ENCODE assay signal across 20 cellular contexts in genomic region chr19:2992958-2993357, GRCh38.
"Had no signal": no experiment of that assay in that cellular context is flagged by ENCODE, and none has a peak within 500 bp of the region (broad histone marks: within the 10 kb centered on the region; RNA-seq: fewer than 3 reads in every experiment).

No MANE protein-coding gene starts in this region.

- DNase-seq: activated CD4-positive, alpha-beta memory T cell treated with anti-CD3 and anti-CD28 coated beads, Interleukin-2, amount 10 ng/mL, durations not matched to agents 7 days and 5 days; activated CD4-positive, alpha-beta T cell treated with anti-CD3 and anti-CD28 coated beads, Interleukin-2, amount 10 ng/mL, durations not matched to agents 24 days and 14 days; activated effector memory CD4-positive, alpha-beta T cell treated with Interleukin-2 at 50 U/mL for 16 hours; activated naive CD4-positive, alpha-beta T cell treated with anti-CD3 and anti-CD28 coated beads for 36 hours; activated naive CD8-positive, alpha-beta T cell treated with anti-CD3 and anti-CD28 coated beads, Interleukin-2, amount 10 ng/mL, durations not matched to agents 7 days and 5 days; activated T-cell treated with anti-CD3 and anti-CD28 coated beads, Interleukin-2, amount 50 U/mL, for 72 hours; amniotic stem cell; colonic mucosa; esophagus squamous epithelium; gastrocnemius medialis; head of caudate nucleus; hypothalamus; right cardiac atrium; stimulated activated CD4-positive, alpha-beta T cell treated with anti-CD3 and anti-CD28 coated beads, Interleukin-12 subunit alpha, Interleukin-12 subunit beta, amount 100 ng/mL, for 4 hours; stimulated activated CD4-positive, alpha-beta T cell treated with anti-CD3 and anti-CD28 coated beads, Interleukin-4, amount 100 ng/mL, for 4 hours; substantia nigra; tibial artery had no signal

- H3K9me3 ChIP-seq: breast epithelium, colonic mucosa, esophagus squamous epithelium, gastrocnemius medialis, tibial artery had no signal

- H3K27ac ChIP-seq: breast epithelium, colonic mucosa, esophagus squamous epithelium, gastrocnemius medialis, parathyroid adenoma, tibial artery, VCaP had no signal

- H3K4me3 ChIP-seq: breast epithelium, colonic mucosa, esophagus squamous epithelium, gastrocnemius medialis, tibial artery had no signal

- H3K36me3 ChIP-seq: breast epithelium, colonic mucosa, esophagus squamous epithelium, gastrocnemius medialis had no signal

- H3K79me2 ChIP-seq: parathyroid adenoma had no signal

- H3K9ac ChIP-seq: parathyroid adenoma had no signal

- H3K27me3 ChIP-seq: breast epithelium, colonic mucosa, esophagus squamous epithelium, gastrocnemius medialis had no signal

- H2AFZ ChIP-seq: parathyroid adenoma had no signal

- H3K4me1 ChIP-seq: breast epithelium, colonic mucosa, esophagus squamous epithelium, gastrocnemius medialis, parathyroid adenoma, tibial artery had no signal
